In the genomic region with DNA sequence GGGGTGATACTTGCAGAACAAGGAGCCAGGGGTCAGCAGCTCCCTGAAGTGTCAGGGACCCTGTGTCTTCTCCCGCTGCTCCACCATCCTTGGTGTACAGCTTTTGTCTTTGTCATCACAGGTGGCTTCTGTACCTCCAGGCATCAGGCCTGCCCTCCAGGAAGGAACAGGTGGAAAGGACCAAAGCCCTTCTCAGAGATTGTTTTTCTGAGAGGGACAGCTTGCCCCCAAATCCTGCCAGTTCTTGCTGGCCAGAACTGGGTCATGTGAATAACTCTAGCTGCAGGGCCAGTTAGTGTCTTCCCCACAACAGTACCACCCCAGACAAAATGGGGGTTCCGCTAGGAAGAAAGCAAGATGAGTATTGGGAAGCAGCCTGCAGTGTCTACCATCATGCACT, we compare ENCODE assay signal across 25 cellular contexts.
"Had no signal": no experiment of that assay in that cellular context is flagged by ENCODE, and none has a peak within 500 bp of the region (broad histone marks: within the 10 kb centered on the region; RNA-seq: fewer than 3 reads in every experiment).

No MANE protein-coding gene starts in this region.

- H3K4me3 ChIP-seq: coronary artery, hepatocyte, left ventricle myocardium inferior, lower lobe of right lung, neural progenitor cell, ovary, smooth muscle cell, stomach, thoracic aorta, transverse colon had no signal

- H3K4me3 Mint-ChIP-seq: central memory CD8-positive, alpha-beta T cell; endodermal cell; neural progenitor cell; stimulated activated memory B cell treated with anti-CD40 and anti-IgM and Interleukin-4, amounts not matched to agents 10 μg/mL and 1 μg/mL and 100 μg/mL, for 72 hours had no signal

- H3K27ac ChIP-seq: coronary artery, foreskin keratinocyte, hepatocyte, left ventricle myocardium inferior, lower lobe of right lung, neural progenitor cell, ovary, stomach, thoracic aorta, transverse colon had no signal

- DNase-seq: effector CD4-positive, alpha-beta T cell; endodermal cell; erythroblast; foreskin keratinocyte; head of caudate nucleus; left cardiac atrium; left ventricle myocardium inferior; lower lobe of right lung; mesenchymal stem cell; midbrain; nucleus accumbens; ovary; right cardiac atrium; stimulated activated CD4-positive, alpha-beta T cell treated with anti-CD3 and anti-CD28 coated beads, Interleukin-4, amount 100 ng/mL, for 24 hours; stomach; substantia nigra; transverse colon had no signal

- ATAC-seq: foreskin keratinocyte; left cardiac atrium; lower lobe of right lung; right cardiac atrium; stimulated activated memory B cell treated with anti-CD40 and anti-IgM and Interleukin-4, amounts not matched to agents 10 μg/mL and 1 μg/mL and 100 μg/mL, for 72 hours had no signal

- H3K27me3 ChIP-seq: foreskin keratinocyte, hepatocyte, neural progenitor cell, ovary, stomach, transverse colon had no signal

- H3K36me3 Mint-ChIP-seq: neural progenitor cell; stimulated activated memory B cell treated with anti-CD40 and anti-IgM and Interleukin-4, amounts not matched to agents 10 μg/mL and 1 μg/mL and 100 μg/mL, for 72 hours had no signal

- H3K27me3 Mint-ChIP-seq: central memory CD8-positive, alpha-beta T cell; progenitor cell of endocrine pancreas; stimulated activated memory B cell treated with anti-CD40 and anti-IgM and Interleukin-4, amounts not matched to agents 10 μg/mL and 1 μg/mL and 100 μg/mL, for 72 hours had no signal

- H3K9me3 Mint-ChIP-seq: central memory CD8-positive, alpha-beta T cell; endodermal cell; neural progenitor cell; stimulated activated memory B cell treated with anti-CD40 and anti-IgM and Interleukin-4, amounts not matched to agents 10 μg/mL and 1 μg/mL and 100 μg/mL, for 72 hours had no signal

- H3K36me3 ChIP-seq: lower lobe of right lung, neural progenitor cell, ovary, transverse colon had no signal

- H3K4me1 ChIP-seq: left ventricle myocardium inferior, lower lobe of right lung, transverse colon had no signal

- H3K27ac Mint-ChIP-seq: endodermal cell; neural progenitor cell; progenitor cell of endocrine pancreas; stimulated activated memory B cell treated with anti-CD40 and anti-IgM and Interleukin-4, amounts not matched to agents 10 μg/mL and 1 μg/mL and 100 μg/mL, for 72 hours had no signal

- H3K9me3 ChIP-seq: left ventricle myocardium inferior, lower lobe of right lung, ovary, stomach, thoracic aorta, transverse colon had no signal
